Comparison of ENCODE assay signal across 1 cellular context in genomic region chr21:43021191-43021590, GRCh38.
TF ChIP-seq lines count a peak whose summit lies in the region.

No MANE protein-coding gene starts in this region.

TF ChIP-seq in WTC11, 78 proteins besides CTCF, POLR2A, EP300 and RAD21 (continued from another document):
- TF ChIP-seq AFF4 (CRISPR knock-in tag; IDR thresholded peaks at IDR 0.05; ENCODE audit: borderline replicate concordance) (no peak), ZNF416 (CRISPR knock-in tag; IDR thresholded peaks at IDR 0.05) (no peak), ATF6 (CRISPR knock-in tag; IDR thresholded peaks at IDR 0.05) (no peak), SOX15 (CRISPR knock-in tag; IDR thresholded peaks at IDR 0.05) (no peak), NFE2L1 (CRISPR knock-in tag; IDR thresholded peaks at IDR 0.05) (no peak), ZNF671 (CRISPR knock-in tag; IDR thresholded peaks at IDR 0.05) (no peak), ERG (CRISPR knock-in tag; IDR thresholded peaks at IDR 0.05) (no peak), ZNF138 (CRISPR knock-in tag; conservative IDR thresholded peaks at IDR 0.05) (no peak), CREM (CRISPR knock-in tag; IDR thresholded peaks at IDR 0.05) (no peak), RELA (CRISPR knock-in tag; IDR thresholded peaks at IDR 0.05; ENCODE audit: borderline replicate concordance) (no peak), MLX (CRISPR knock-in tag; IDR thresholded peaks at IDR 0.05) (no peak), ETV6 (CRISPR knock-in tag; IDR thresholded peaks at IDR 0.05) (no peak), CDX4 (CRISPR knock-in tag; IDR thresholded peaks at IDR 0.05; ENCODE audit: borderline replicate concordance) (no peak)
